In genomic region chr4:161003418-161004057, GRCh38 we compare ENCODE assay signal across 16 cellular contexts.
DNase-seq lines count a peak whose midpoint lies in the region; ATAC-seq and TF ChIP-seq lines count a peak whose summit lies in the region.
"Had no signal": no experiment of that assay in that cellular context is flagged by ENCODE, and none has a peak within 500 bp of the region (broad histone marks: within the 10 kb centered on the region; RNA-seq: fewer than 3 reads in every experiment).

No MANE protein-coding gene starts in this region.

- H3K27ac Mint-ChIP-seq in chondrocyte (ENCODE audit: unreplicated experiment), result no peak overlapping the region
- H3K27ac Mint-ChIP-seq: CD4-positive, alpha-beta memory T cell; GM23338; HFFc6 had no signal

- no peaks in the 10 kb centered on the region for H3F3A ChIP-seq in MM.1S (ENCODE audit: insufficient read depth, low read length)

- H3K36me3 ChIP-seq in aorta (ENCODE audit: control insufficient read depth in 1 of 2, insufficient read depth in 2 of 2, low read length in 1 of 2) (no peaks in the 10 kb centered on the region), MM.1S (replicated peaks; ENCODE audit: insufficient read depth, low read length) (no peaks in the 10 kb centered on the region)

- H4K20me1 ChIP-seq in MM.1S (ENCODE audit: insufficient read depth, low read length), result no peaks in the 10 kb centered on the region

- intact Hi-C loops in sciatic nerve (cut with DNase I) (no loop called here), aorta (cut with DNase I) (no loop called here)

- H3K36me3 Mint-ChIP-seq in chondrocyte (ENCODE audit: low read depth), result no peaks in the 10 kb centered on the region
- H3K36me3 Mint-ChIP-seq: CD4-positive, alpha-beta memory T cell had no signal

- ATAC-seq in sciatic nerve (no peak), aorta (ENCODE audit: low FRiP score) (peak; percentile 50)
- ATAC-seq: GM23338, HCT116 had no signal

- H3K27me3 ChIP-seq in aorta (ENCODE audit: control insufficient read depth in 1 of 2, insufficient read depth in 2 of 2, low read length in 1 of 2), result no peaks in the 10 kb centered on the region
- no peaks in the 10 kb centered on the region for H3K27me3 ChIP-seq in MM.1S (replicated peaks; ENCODE audit: insufficient read depth, low read length)

- H3K4me3 ChIP-seq in aorta (ENCODE audit: low read length in 2 of 2), result no peak overlapping the region
- no peak overlapping the region for H3K4me3 ChIP-seq in MM.1S (ENCODE audit: low read length)
- H3K4me3 ChIP-seq: GM23338 had no signal

- no peak overlapping the region for H3K9ac ChIP-seq in MM.1S (ENCODE audit: low read length)

- no peak for TF ChIP-seq CTCF in chondrocyte (IDR thresholded peaks at IDR 0.05)
- TF ChIP-seq CTCF in MM.1S (IDR thresholded peaks at IDR 0.05; ENCODE audit: low read length), result no peak

- no peaks in the 10 kb centered on the region for H3K79me2 ChIP-seq in MM.1S (ENCODE audit: low read length)

- H3K27ac ChIP-seq in aorta (ENCODE audit: low read depth in 1 of 2, low read length in 2 of 2) (no peak overlapping the region), MM.1S (ENCODE audit: low read length) (no peak overlapping the region)
- H3K27ac ChIP-seq: C4-2B had no signal

- no peaks in the 10 kb centered on the region for H3K4me1 Mint-ChIP-seq in chondrocyte (ENCODE audit: low read depth)
- H3K4me1 Mint-ChIP-seq: CD4-positive, alpha-beta memory T cell; GM23338 had no signal

- H2AFZ ChIP-seq in MM.1S (ENCODE audit: low read length), result no peak overlapping the region
- H2AFZ ChIP-seq: GM23338 had no signal

- H3K9me3 ChIP-seq in aorta (ENCODE audit: control insufficient read depth, low read length) (no peaks in the 10 kb centered on the region), MM.1S (replicated peaks; ENCODE audit: insufficient read depth, low read length) (no peaks in the 10 kb centered on the region)

- 92% methylated on average over 16 of the region's 16 CpGs for WGBS in aorta, 2 donors

- no peaks in the 10 kb centered on the region for H3K27me3 Mint-ChIP-seq in chondrocyte (ENCODE audit: low read depth)
- H3K27me3 Mint-ChIP-seq: CD4-positive, alpha-beta memory T cell had no signal

- no peak overlapping the region for H3K4me2 ChIP-seq in MM.1S (ENCODE audit: low read depth, low read length)
- H3K4me2 ChIP-seq: GM23338 had no signal

- DNase-seq in LHCN-M2 (ENCODE audit: low read depth) (peak; percentile 17), chondrocyte (ENCODE audit: low spot score) (peak; percentile 62), sciatic nerve (ENCODE audit: low spot score) (peak; percentile 27), aorta (no peak), MM.1S (no peak), NCI-H82 (lab: John Stamatoyannopoulos, UW) (no peak)
- DNase-seq: ACHN; CD4-positive, alpha-beta memory T cell; DMS153; DMS79; GDM1; HFFc6; IMR-90 had no signal

- no peak overlapping the region for H3K4me3 Mint-ChIP-seq in chondrocyte (ENCODE audit: unreplicated experiment)
- H3K4me3 Mint-ChIP-seq: CD4-positive, alpha-beta memory T cell; GM23338; HFFc6 had no signal

- no peaks in the 10 kb centered on the region for H3K9me2 ChIP-seq in MM.1S (replicated peaks; ENCODE audit: insufficient read depth, low read length)

- H3K9me3 Mint-ChIP-seq in chondrocyte (ENCODE audit: low read depth), result peaks cover 4% of the 10 kb centered on the region

- H3K4me1 ChIP-seq in aorta (ENCODE audit: control insufficient read depth in 1 of 2, insufficient read depth in 2 of 2, low read length in 2 of 2) (no peaks in the 10 kb centered on the region), MM.1S (ENCODE audit: low read length) (no peaks in the 10 kb centered on the region)

Comparison
In these comparisons a context has a peak if more than half of its experiments do, and no peak if none do; other contexts are left out.
1. DNase-seq: peak in LHCN-M2 (single experiment), chondrocyte (single experiment) and sciatic nerve (single experiment); none in aorta (0 of 2), MM.1S (single experiment) and NCI-H82 (single experiment).